8 cellular contexts compared by ENCODE assay signal in the genomic region with DNA sequence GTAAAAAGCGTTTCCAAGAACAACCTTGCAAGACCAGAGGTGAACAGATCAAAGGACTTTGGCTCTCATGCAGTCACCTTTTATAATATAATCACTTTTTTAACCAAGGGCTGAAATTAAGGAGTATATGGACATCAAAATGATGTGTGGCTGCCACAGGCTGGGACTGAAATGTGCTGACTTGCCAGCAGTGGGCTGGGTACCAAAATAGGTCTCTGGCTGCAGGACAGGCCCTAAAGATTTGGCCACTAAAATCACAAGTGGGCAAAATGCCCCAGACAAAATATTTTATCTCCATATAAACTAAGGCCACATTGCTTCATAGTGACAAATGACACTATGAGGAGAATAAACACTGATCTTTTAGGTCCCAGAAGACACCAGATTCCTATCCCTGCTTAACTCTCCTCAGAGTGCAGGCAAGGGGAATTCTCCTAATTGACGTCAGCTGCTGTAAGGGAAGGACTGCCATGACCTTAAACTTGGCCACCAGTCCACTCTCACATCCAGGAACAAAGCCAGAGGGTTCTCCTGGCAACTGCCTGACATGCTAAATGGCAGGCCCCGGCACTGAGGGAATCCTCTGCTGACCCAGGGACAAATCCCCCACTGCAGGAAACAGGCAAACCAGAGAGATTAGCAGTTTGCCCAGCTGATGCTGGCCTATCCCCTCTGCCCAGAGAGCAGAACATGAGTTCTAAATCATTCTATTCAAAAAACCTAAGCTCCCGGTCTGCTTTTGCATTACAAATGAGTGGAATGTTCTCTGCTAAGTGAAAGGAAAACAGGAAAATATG.
DNase-seq lines count a peak whose midpoint lies in the region; ATAC-seq and TF ChIP-seq lines count a peak whose summit lies in the region.

No MANE protein-coding gene starts in this region.

- H3K27me3 ChIP-seq in duodenal mucosa (ENCODE audit: control insufficient read depth in 1 of 2, insufficient read depth in 2 of 2, low read length in 2 of 2) (no peaks in the 10 kb centered on the region), lower lobe of right lung (ENCODE audit: low read depth) (no peaks in the 10 kb centered on the region), thoracic aorta (replicated peaks; ENCODE audit: insufficient read depth) (no peaks in the 10 kb centered on the region)
- no peaks in the 10 kb centered on the region for H3K27me3 ChIP-seq in effector memory CD4-positive, alpha-beta T cell (replicated peaks; ENCODE audit: control insufficient read depth, insufficient read depth, low read length, poor library complexity, severe bottlenecking)

- intact Hi-C loops in lower lobe of right lung (cut with DNase I): no loop called here

- peaks cover 0 to 3% of the 10 kb centered on the region in 2 donors for H3K36me3 ChIP-seq in duodenal mucosa (ENCODE audit: control insufficient read depth in 1 of 2, insufficient read depth in 2 of 2, low read length in 2 of 2)
- no peaks in the 10 kb centered on the region for H3K36me3 ChIP-seq in lower lobe of right lung
- H3K36me3 ChIP-seq in thoracic aorta: no peaks in the 10 kb centered on the region
- H3K36me3 ChIP-seq in effector memory CD4-positive, alpha-beta T cell (ENCODE audit: control insufficient read depth, insufficient read depth, low read length): no peaks in the 10 kb centered on the region

- H3K4me1 ChIP-seq in duodenal mucosa (ENCODE audit: control insufficient read depth in 1 of 2, insufficient read depth in 2 of 2, low read length in 2 of 2) (peaks cover 6 to 18% of the 10 kb centered on the region in 2 donors), lower lobe of right lung (peaks cover 34% of the 10 kb centered on the region), thoracic aorta (ENCODE audit: control insufficient read depth in 1 of 2, low read depth in 2 of 2) (peaks cover 12 to 24% of the 10 kb centered on the region in 2 donors)
- no peaks in the 10 kb centered on the region for H3K4me1 ChIP-seq in effector memory CD4-positive, alpha-beta T cell (ENCODE audit: control insufficient read depth, insufficient read depth, low read length, poor library complexity, severe bottlenecking)

- peak overlapping the region; percentile 34 for H3K27ac ChIP-seq in duodenal mucosa (ENCODE audit: low read depth, low read length)
- peak overlapping the region; percentile 58 for H3K27ac ChIP-seq in lower lobe of right lung
- H3K27ac ChIP-seq in thoracic aorta: peak overlapping the region; percentile 14 to 54
- H3K27ac ChIP-seq in effector memory CD4-positive, alpha-beta T cell (ENCODE audit: insufficient read depth, low read length, poor library complexity, severe bottlenecking): no peak overlapping the region

- DNase-seq in NCI-H446 (lab: John Stamatoyannopoulos, UW) (peak; percentile 51 to 82), lower lobe of right lung (peak; percentile 47), thoracic aorta (ENCODE audit: low spot score) (peak; percentile 20), NCI-H1930 (lab: John Stamatoyannopoulos, UW) (no peak)
- DNase-seq in effector memory CD4-positive, alpha-beta T cell: no peak

- no peak overlapping the region for H3K9ac ChIP-seq in duodenal mucosa (ENCODE audit: low read depth in 1 of 2, low read length in 2 of 2)

- TF ChIP-seq CTCF in lower lobe of right lung (IDR thresholded peaks at IDR 0.05): no peak
- no peak for TF ChIP-seq CTCF in thoracic aorta (IDR thresholded peaks at IDR 0.05)

- H3K9me3 ChIP-seq in duodenal mucosa (ENCODE audit: control insufficient read depth in 1 of 2, low read length in 2 of 2): no peaks in the 10 kb centered on the region
- no peaks in the 10 kb centered on the region for H3K9me3 ChIP-seq in lower lobe of right lung
- no peaks in the 10 kb centered on the region for H3K9me3 ChIP-seq in thoracic aorta
- H3K9me3 ChIP-seq in effector memory CD4-positive, alpha-beta T cell (ENCODE audit: control insufficient read depth, low read length): no peaks in the 10 kb centered on the region

- H3K4me3 ChIP-seq in duodenal mucosa (ENCODE audit: low read depth in 1 of 2, low read length in 2 of 2) (no peak overlapping the region), lower lobe of right lung (no peak overlapping the region), thoracic aorta (peak overlapping the region; percentile 48)
- H3K4me3 ChIP-seq in effector memory CD4-positive, alpha-beta T cell (ENCODE audit: insufficient read depth, low read depth, low read length, poor library complexity, severe bottlenecking): no peak overlapping the region

- ATAC-seq in lower lobe of right lung (peak; percentile 93 to 97), thoracic aorta (ENCODE audit: insufficient number of reproducible peaks, low FRiP score, low read depth) (peak; percentile 83), HG03342 (IDR thresholded peaks at IDR 0.05; ENCODE audit: unreplicated experiment) (no peak), GM19395 (IDR thresholded peaks at IDR 0.05; ENCODE audit: unreplicated experiment) (no peak)

Comparison
In these comparisons a context has a peak if more than half of its experiments do, and no peak if none do; other contexts are left out.
1. DNase-seq: peak in NCI-H446 (2 of 2), lower lobe of right lung (single experiment) and thoracic aorta (single experiment); none in NCI-H1930 (0 of 2) and effector memory CD4-positive, alpha-beta T cell (0 of 3).
2. ATAC-seq: peak in lower lobe of right lung (2 of 2) and thoracic aorta (single experiment); none in HG03342 (single experiment) and GM19395 (single experiment).